19 cellular contexts compared by ENCODE assay signal in genomic region chr4:6815029-6815836, GRCh38.
"Had no signal": no experiment of that assay in that cellular context is flagged by ENCODE, and none has a peak within 500 bp of the region (broad histone marks: within the 10 kb centered on the region; RNA-seq: fewer than 3 reads in every experiment).

No MANE protein-coding gene starts in this region.

- H3K9me3 ChIP-seq: uterus had no signal

- H3K4me3 ChIP-seq: mucosa of descending colon, sigmoid colon, uterus had no signal

- H3K4me3 Mint-ChIP-seq: activated CD8-positive, alpha-beta T cell treated with anti-CD3 and anti-CD28 coated beads for 36 hours; brain; dendritic cell treated with granulocyte-macrophage colony-stimulating factor and Interleukin-4, amounts not matched to agents 40 ng/mL and 50 ng/mL, for 4 days; effector memory CD8-positive, alpha-beta T cell; naive thymus-derived CD8-positive, alpha-beta T cell had no signal

- DNase-seq: activated CD8-positive, alpha-beta T cell treated with anti-CD3 and anti-CD28 coated beads for 36 hours; activated naive CD4-positive, alpha-beta T cell treated with anti-CD3 and anti-CD28 coated beads, Interleukin-2, amount 50 U/mL, for 16 hours; amniotic stem cell; cerebellar nuclear complex; effector memory CD8-positive, alpha-beta T cell; erythroblast; glutamatergic neuron; left cardiac atrium; mucosa of descending colon; naive thymus-derived CD8-positive, alpha-beta T cell; occipital lobe; sigmoid colon; stimulated activated CD4-positive, alpha-beta T cell treated with anti-CD3 and anti-CD28 coated beads, Interleukin-12 subunit alpha, Interleukin-12 subunit beta, amount 100 ng/mL, for 4 hours; stimulated activated CD4-positive, alpha-beta T cell treated with anti-CD3 and anti-CD28 coated beads, Interleukin-2, amount 100 ng/mL, for 48 hours; T-helper 9 cell; uterus had no signal

- H3K27me3 Mint-ChIP-seq: activated CD8-positive, alpha-beta T cell treated with anti-CD3 and anti-CD28 coated beads for 36 hours; brain; dendritic cell treated with granulocyte-macrophage colony-stimulating factor and Interleukin-4, amounts not matched to agents 40 ng/mL and 50 ng/mL, for 4 days; effector memory CD8-positive, alpha-beta T cell; naive thymus-derived CD8-positive, alpha-beta T cell had no signal

- H3K27ac ChIP-seq: sigmoid colon, uterus had no signal

- H3K27me3 ChIP-seq: sigmoid colon, uterus had no signal

- H3K36me3 ChIP-seq: sigmoid colon, uterus had no signal

- H3K27ac Mint-ChIP-seq: activated CD8-positive, alpha-beta T cell treated with anti-CD3 and anti-CD28 coated beads for 36 hours; activated T-helper 2 cell treated with anti-CD3 and anti-CD28 coated beads, Interferon-gamma antibody, Interleukin-2, Interleukin-4, amounts not matched to agents 10 μg/mL and 5 μg/mL and 100 μg/mL, durations not matched to agents 14 hours and 24 hours and 36 hours; brain; dendritic cell treated with granulocyte-macrophage colony-stimulating factor and Interleukin-4, amounts not matched to agents 40 ng/mL and 50 ng/mL, for 4 days had no signal

- H3K4me1 ChIP-seq: uterus had no signal

- ATAC-seq: activated CD8-positive, alpha-beta T cell treated with anti-CD3 and anti-CD28 coated beads for 36 hours; effector memory CD8-positive, alpha-beta T cell; left cardiac atrium; mucosa of descending colon; naive thymus-derived CD8-positive, alpha-beta T cell had no signal
